ENCODE assay signal across 16 cellular contexts in genomic region chr13:37306778-37307544, GRCh38.
A peak's percentile ranks its signal among the peaks of the same experiment; 100 is the strongest.
DNase-seq lines count a peak whose midpoint lies in the region; ATAC-seq and TF ChIP-seq lines count a peak whose summit lies in the region.
"Had no signal": no experiment of that assay in that cellular context is flagged by ENCODE, and none has a peak within 500 bp of the region (broad histone marks: within the 10 kb centered on the region; RNA-seq: fewer than 3 reads in every experiment).

No MANE protein-coding gene starts in this region.

- H3K9me3 Mint-ChIP-seq in activated T-cell treated with anti-CD3 and anti-CD28 coated beads, Interleukin-2, amount 50 U/mL, for 4 hours = no peaks in the 10 kb centered on the region
- H3K9me3 Mint-ChIP-seq: activated CD4-positive, alpha-beta memory T cell treated with anti-CD3 and anti-CD28 coated beads for 36 hours; activated naive CD8-positive, alpha-beta T cell treated with anti-CD3 and anti-CD28 coated beads, Interleukin-2, amount 10 ng/mL, durations not matched to agents 7 days and 5 days; neural crest cell had no signal

- no CpG with 5 or more reads among the region's 4 CpGs for WGBS in neuronal stem cell (ENCODE audit: extremely low coverage in 2 of 2, insufficient read length in 2 of 2, insufficient replicate concordance in 1 of 2), 2 donors

- no peak overlapping the region for H2BK15ac ChIP-seq in neuronal stem cell (ENCODE audit: low read length)

- no peak overlapping the region for H2BK120ac ChIP-seq in neuronal stem cell (ENCODE audit: low read depth, low read length)

- no peak for TF ChIP-seq CTCF in uterus (IDR thresholded peaks at IDR 0.05)

- H3K27me3 ChIP-seq in uterus = no peaks in the 10 kb centered on the region
- H3K27me3 ChIP-seq in neuronal stem cell (ENCODE audit: control insufficient read depth in 3 of 3, insufficient read depth in 3 of 3, low read depth in 1 of 3, low read length in 3 of 3) = no peaks in the 10 kb centered on the region
- H3K27me3 ChIP-seq: esophagus muscularis mucosa had no signal

- H2AK5ac ChIP-seq in neuronal stem cell (ENCODE audit: low read depth, low read length) = no peak overlapping the region

- no peak overlapping the region for H3K14ac ChIP-seq in neuronal stem cell (ENCODE audit: low read length)

- H3K27ac ChIP-seq in uterus = no peak overlapping the region
- H3K27ac ChIP-seq in neuronal stem cell (replicated peaks; ENCODE audit: low read length) = no peak overlapping the region
- H3K27ac ChIP-seq: esophagus muscularis mucosa had no signal

- no peak overlapping the region for H3K18ac ChIP-seq in neuronal stem cell (ENCODE audit: low read length)

- H2BK12ac ChIP-seq in neuronal stem cell (ENCODE audit: low read length) = no peak overlapping the region

- H3K4me1 Mint-ChIP-seq in activated T-cell treated with anti-CD3 and anti-CD28 coated beads, Interleukin-2, amount 50 U/mL, for 4 hours (ENCODE audit: low read depth) = no peaks in the 10 kb centered on the region
- H3K4me1 Mint-ChIP-seq: activated naive CD8-positive, alpha-beta T cell treated with anti-CD3 and anti-CD28 coated beads, Interleukin-2, amount 10 ng/mL, durations not matched to agents 7 days and 5 days; neural crest cell had no signal

- H2AFZ ChIP-seq in neuronal stem cell (ENCODE audit: low read length) = no peak overlapping the region

- H3K4me1 ChIP-seq in uterus = no peaks in the 10 kb centered on the region
- H3K4me1 ChIP-seq in neuronal stem cell (ENCODE audit: control insufficient read depth in 2 of 2, insufficient read depth in 1 of 2, low read depth in 1 of 2, low read length in 2 of 2) = no peaks in the 10 kb centered on the region
- H3K4me1 ChIP-seq: esophagus muscularis mucosa had no signal

- no peak overlapping the region for H3K4me3 Mint-ChIP-seq in activated T-cell treated with anti-CD3 and anti-CD28 coated beads, Interleukin-2, amount 50 U/mL, for 4 hours
- H3K4me3 Mint-ChIP-seq: activated CD4-positive, alpha-beta memory T cell treated with anti-CD3 and anti-CD28 coated beads for 36 hours; activated naive CD8-positive, alpha-beta T cell treated with anti-CD3 and anti-CD28 coated beads, Interleukin-2, amount 10 ng/mL, durations not matched to agents 7 days and 5 days; neural crest cell had no signal

- H3K27me3 Mint-ChIP-seq in activated T-cell treated with anti-CD3 and anti-CD28 coated beads, Interleukin-2, amount 50 U/mL, for 4 hours (ENCODE audit: low read depth) = no peaks in the 10 kb centered on the region
- H3K27me3 Mint-ChIP-seq: activated CD4-positive, alpha-beta memory T cell treated with anti-CD3 and anti-CD28 coated beads for 36 hours; activated naive CD8-positive, alpha-beta T cell treated with anti-CD3 and anti-CD28 coated beads, Interleukin-2, amount 10 ng/mL, durations not matched to agents 7 days and 5 days had no signal

- no peak overlapping the region for H3K9ac ChIP-seq in neuronal stem cell (ENCODE audit: low read depth, low read length, poor library complexity)

- H3K23ac ChIP-seq in neuronal stem cell (ENCODE audit: low read depth, low read length, poor library complexity) = no peak overlapping the region

- no peak overlapping the region for H3K4ac ChIP-seq in neuronal stem cell (ENCODE audit: low read length)

- no peak overlapping the region for H3K4me2 ChIP-seq in neuronal stem cell (ENCODE audit: insufficient read depth, low read length, poor library complexity, severe bottlenecking)

- H3K4me3 ChIP-seq in uterus = no peak overlapping the region
- no peak overlapping the region for H3K4me3 ChIP-seq in neuronal stem cell (ENCODE audit: low read length in 2 of 2)
- H3K4me3 ChIP-seq: esophagus muscularis mucosa had no signal

- H4K91ac ChIP-seq in neuronal stem cell (ENCODE audit: low read depth, low read length, poor library complexity) = no peak overlapping the region

- no peak for ATAC-seq in activated T-cell treated with anti-CD3 and anti-CD28 coated beads, Interleukin-2, amount 50 U/mL, for 4 hours
- ATAC-seq: stimulated activated naive CD8-positive, alpha-beta T cell treated with anti-CD3 and anti-CD28 coated beads, Interleukin-15, Interleukin-2, amounts not matched to agents 100 U/mL and 50 U/mL, for 24 hours had no signal

- TF ChIP-seq POLR2A in uterus (IDR thresholded peaks at IDR 0.05) = no peak

- H2BK5ac ChIP-seq in neuronal stem cell (ENCODE audit: low read length) = no peak overlapping the region

- intact Hi-C loops in uterus (cut with DNase I; ENCODE audit: low total_unique reads) = no loop called here

- no peaks in the 10 kb centered on the region for H3K79me1 ChIP-seq in neuronal stem cell (ENCODE audit: low read depth, low read length)

- DNase-seq in AG08395 (ENCODE audit: low spot score) = peak; percentile 89
- peak; percentile 64 for DNase-seq in HS-5 (ENCODE audit: low read depth)
- peak; percentile 93 for DNase-seq in astrocyte of the hippocampus (ENCODE audit: low read depth, low spot score)
- DNase-seq in glomerular visceral epithelial cell (ENCODE audit: extremely low spot score) = peak; percentile 86
- DNase-seq in activated T-cell treated with anti-CD3 and anti-CD28 coated beads, Interleukin-2, amount 50 U/mL, for 4 hours = no peak
- DNase-seq in uterus = no peak
- DNase-seq in neuronal stem cell (ENCODE audit: low spot score) = no peak
- no peak for DNase-seq in RPMI8226
- DNase-seq: activated CD4-positive, alpha-beta memory T cell treated with anti-CD3 and anti-CD28 coated beads for 36 hours; activated naive CD8-positive, alpha-beta T cell treated with anti-CD3 and anti-CD28 coated beads, Interleukin-2, amount 10 ng/mL, durations not matched to agents 7 days and 5 days; C1 segment of cervical spinal cord; NCI-H526 treated with DMSO at 0.1 percent for 48 hours; stimulated activated CD4-positive, alpha-beta T cell treated with anti-CD3 and anti-CD28 coated beads, Interleukin-2, amount 100 ng/mL, for 24 hours; stimulated activated naive CD8-positive, alpha-beta T cell treated with anti-CD3 and anti-CD28 coated beads, Interleukin-15, Interleukin-2, amounts not matched to agents 100 U/mL and 50 U/mL, for 24 hours had no signal

- no peaks in the 10 kb centered on the region for H3K36me3 Mint-ChIP-seq in activated T-cell treated with anti-CD3 and anti-CD28 coated beads, Interleukin-2, amount 50 U/mL, for 4 hours (ENCODE audit: insufficient read depth)
- H3K36me3 Mint-ChIP-seq: activated CD4-positive, alpha-beta memory T cell treated with anti-CD3 and anti-CD28 coated beads for 36 hours; activated naive CD8-positive, alpha-beta T cell treated with anti-CD3 and anti-CD28 coated beads, Interleukin-2, amount 10 ng/mL, durations not matched to agents 7 days and 5 days had no signal

- H3K36me3 ChIP-seq in uterus = no peaks in the 10 kb centered on the region
- H3K36me3 ChIP-seq in neuronal stem cell (replicated peaks in 1 of 2; ENCODE audit: control insufficient read depth in 2 of 2, insufficient read depth in 2 of 2, low read length in 2 of 2) = no peaks in the 10 kb centered on the region
- H3K36me3 ChIP-seq: esophagus muscularis mucosa had no signal

- no peak overlapping the region for H4K8ac ChIP-seq in neuronal stem cell (ENCODE audit: low read depth, low read length)

- no peaks in the 10 kb centered on the region for H3K9me3 ChIP-seq in uterus
- no peaks in the 10 kb centered on the region for H3K9me3 ChIP-seq in neuronal stem cell (replicated peaks in 1 of 2; ENCODE audit: control insufficient read depth in 2 of 2, insufficient read depth in 1 of 2, low read depth in 1 of 2, low read length in 2 of 2)
- H3K9me3 ChIP-seq: esophagus muscularis mucosa had no signal

Comparison
In these comparisons a context has a peak if more than half of its experiments do, and no peak if none do; other contexts are left out.
1. DNase-seq: peak in AG08395 (single experiment), HS-5 (single experiment), astrocyte of the hippocampus (single experiment) and glomerular visceral epithelial cell (single experiment); none in activated T-cell treated with anti-CD3 and anti-CD28 coated beads, Interleukin-2, amount 50 U/mL, for 4 hours (single experiment), uterus (0 of 2), neuronal stem cell (single experiment) and RPMI8226 (single experiment).